17 cellular contexts compared by ENCODE assay signal in the genomic region with DNA sequence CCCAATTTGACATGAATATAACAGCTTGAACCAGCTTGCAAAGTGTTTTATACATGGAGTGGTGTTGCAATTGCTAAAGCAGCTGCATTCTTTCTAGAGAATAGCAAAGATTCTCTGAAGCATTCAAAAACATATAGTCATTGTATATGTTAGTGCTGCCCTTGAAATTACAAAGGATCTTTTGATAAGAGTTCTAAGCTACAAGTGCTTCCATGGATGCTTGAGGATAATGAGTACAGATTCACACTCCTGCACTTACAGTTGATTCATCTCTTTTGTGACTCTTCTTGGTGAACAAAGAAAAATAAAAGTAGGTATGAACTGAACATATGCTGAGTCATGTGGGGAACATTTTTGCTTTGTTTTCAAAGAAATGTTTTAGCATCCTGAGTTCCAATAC.
DNase-seq lines count a peak whose midpoint lies in the region; ATAC-seq and TF ChIP-seq lines count a peak whose summit lies in the region.
"Had no signal": no experiment of that assay in that cellular context is flagged by ENCODE, and none has a peak within 500 bp of the region (broad histone marks: within the 10 kb centered on the region; RNA-seq: fewer than 3 reads in every experiment).

No MANE protein-coding gene starts in this region.

- no peaks in the 10 kb centered on the region for H3K27me3 ChIP-seq in heart right ventricle
- H3K27me3 ChIP-seq: uterus had no signal

- peak; percentile 24 for DNase-seq in AG09319 (ENCODE audit: extremely low read depth, low read depth)
- DNase-seq in HS-5 (ENCODE audit: low read depth) = peak; percentile 11
- DNase-seq in astrocyte of the spinal cord (ENCODE audit: low read depth, low spot score) = peak; percentile 62
- peak; percentile 87 for DNase-seq in foreskin melanocyte
- DNase-seq in DMS153 (lab: John Stamatoyannopoulos, UW) = no peak
- no peak for DNase-seq in heart right ventricle
- DNase-seq: activated naive CD4-positive, alpha-beta T cell treated with anti-CD3 and anti-CD28 coated beads, Interleukin-2, amount 50 U/mL, for 16 hours; C1 segment of cervical spinal cord; GOT3; NCI-H2171; stimulated activated CD4-positive, alpha-beta T cell treated with anti-CD3 and anti-CD28 coated beads, Interleukin-4, amount 100 ng/mL, for 24 hours; SW 1271; uterus had no signal

- no peaks in the 10 kb centered on the region for H3K4me1 ChIP-seq in heart right ventricle
- H3K4me1 ChIP-seq: uterus had no signal

- intact Hi-C loops in heart right ventricle (cut with DNase I) = no loop called here

- H3K27ac ChIP-seq in heart right ventricle = no peak overlapping the region
- H3K27ac ChIP-seq: uterus had no signal

- H3K9me3 ChIP-seq in heart right ventricle = peaks cover 0 to 32% (median 4%) of the 10 kb centered on the region in 11 donors
- H3K9me3 ChIP-seq: uterus had no signal

- ATAC-seq in HG03565 (IDR thresholded peaks at IDR 0.05; ENCODE audit: unreplicated experiment) = no peak
- no peak for ATAC-seq in GM18909 (IDR thresholded peaks at IDR 0.05; ENCODE audit: poor library complexity, unreplicated experiment)
- no peak for ATAC-seq in heart right ventricle
- ATAC-seq: esophagus mucosa; stimulated activated memory B cell treated with anti-CD40 and anti-IgM and Interleukin-4, amounts not matched to agents 10 μg/mL and 1 μg/mL and 100 μg/mL, for 72 hours had no signal

- H3K4me3 ChIP-seq in astrocyte of the spinal cord (ENCODE audit: low read depth, low read length) (no peak overlapping the region), heart right ventricle (no peak overlapping the region)
- H3K4me3 ChIP-seq: uterus had no signal

- TF ChIP-seq CTCF in AG09319 (IDR thresholded peaks at IDR 0.05; ENCODE audit: low read depth, low read length) = no peak
- TF ChIP-seq CTCF in astrocyte of the spinal cord (IDR thresholded peaks at IDR 0.05; ENCODE audit: low read depth, low read length) = no peak
- no peak for TF ChIP-seq CTCF in heart right ventricle (IDR thresholded peaks at IDR 0.05)

- H3K36me3 ChIP-seq in heart right ventricle = no peaks in the 10 kb centered on the region
- H3K36me3 ChIP-seq: uterus had no signal

- in situ Hi-C loops in astrocyte of the spinal cord (cut with HindIII; ENCODE audit: low sequenced_read_pairs) = no loop called here

Comparison
In these comparisons a context has a peak if more than half of its experiments do, and no peak if none do; other contexts are left out.
1. DNase-seq: peak in AG09319 (single experiment), HS-5 (single experiment), astrocyte of the spinal cord (single experiment) and foreskin melanocyte (single experiment); none in DMS153 (single experiment) and heart right ventricle (0 of 2).